ENCODE assay signal across 8 cellular contexts in the genomic region with DNA sequence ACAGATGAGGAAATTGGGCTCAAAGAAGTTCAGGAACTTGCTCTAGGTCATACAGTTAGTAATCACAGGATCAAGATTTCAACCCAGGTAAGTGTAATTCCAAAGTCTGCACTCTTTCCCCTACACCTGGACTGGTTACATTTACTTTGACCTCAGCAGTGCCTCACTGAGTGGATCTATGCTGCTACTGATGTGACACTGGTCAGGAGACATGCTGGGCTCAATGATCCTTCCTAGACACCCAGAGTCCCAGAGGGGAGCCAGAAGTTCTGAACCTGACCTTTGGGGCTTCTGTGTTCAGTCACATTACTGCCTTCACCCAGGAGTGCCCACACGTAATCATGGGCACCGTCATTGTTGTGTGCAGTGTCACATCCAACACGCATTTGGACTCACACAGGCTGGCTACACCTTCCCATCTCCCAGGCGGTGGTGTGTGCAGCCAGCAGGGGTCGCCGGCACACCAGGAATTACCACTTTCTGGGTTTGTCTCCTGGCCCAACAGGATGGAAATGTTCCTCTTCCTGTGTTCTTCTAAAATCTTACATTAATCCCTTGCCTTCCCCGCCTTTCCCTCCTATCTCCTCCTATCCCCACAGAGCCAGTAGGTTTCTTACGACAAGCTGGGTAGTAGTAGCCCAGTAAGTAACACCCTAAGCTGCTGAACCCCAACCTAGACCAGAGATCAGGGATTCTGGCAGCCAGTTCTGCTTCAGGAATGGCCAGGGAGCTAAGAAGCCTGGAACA. TPM values are rescaled to one million over a fixed set of nuclear protein-coding genes. Genes with fewer than 3 reads are reported as not detected.
DNase-seq lines count a peak whose midpoint lies in the region; ATAC-seq and TF ChIP-seq lines count a peak whose summit lies in the region.

No MANE protein-coding gene starts in this region.

- H3K4me3 ChIP-seq in GM12864 (ENCODE audit: low read depth, low read length) (no peak overlapping the region), fibroblast of pulmonary artery (replicated peaks; ENCODE audit: low read depth, low read length) (no peak overlapping the region), neutrophil (ENCODE audit: low read depth in 1 of 2, low read length in 1 of 2) (no peak overlapping the region)

- no peaks in the 10 kb centered on the region for H3K36me3 ChIP-seq in neutrophil

- H3K4me1 ChIP-seq in neutrophil (ENCODE audit: control insufficient read depth in 1 of 2, insufficient read depth in 1 of 2, low read depth in 1 of 2, low read length in 1 of 2): peaks cover 0 to 6% of the 10 kb centered on the region in 2 experiments

- H3K4me3 Mint-ChIP-seq in activated T-helper 1 cell treated with anti-CD3 and anti-CD28 coated beads, Interleukin-12 subunit alpha, Interleukin-12 subunit beta, Interleukin-2, Interleukin-4 antibody, amounts not matched to agents 30 ng/mL and 10 ng/mL and 1 ng/mL, durations not matched to agents 14 hours and 24 hours and 36 hours: no peak overlapping the region

- no peaks in the 10 kb centered on the region for H3K9me3 ChIP-seq in neutrophil

- intact Hi-C loops in activated T-helper 1 cell treated with anti-CD3 and anti-CD28 coated beads, Interleukin-12 subunit alpha, Interleukin-12 subunit beta, Interleukin-2, Interleukin-4 antibody, amounts not matched to agents 30 ng/mL and 10 ng/mL and 1 ng/mL, durations not matched to agents 14 hours and 24 hours and 36 hours (cut with micrococcal nuclease): loop anchor here (1.0 kb wide), 1 partner anchor 45 kb away; no protein-coding TSS in a partner anchor

- TF ChIP-seq CTCF in GM12864 (IDR thresholded peaks at IDR 0.05; ENCODE audit: low read depth, low read length, missing control alignments) (peak; percentile 97), fibroblast of pulmonary artery (IDR thresholded peaks at IDR 0.05; ENCODE audit: low read length, missing control alignments) (peak; percentile 96), neutrophil (IDR thresholded peaks at IDR 0.05) (peak; percentile 34)

- peaks cover 100% of the 10 kb centered on the region for H3K27me3 ChIP-seq in neutrophil

- ATAC-seq in GM19463 (IDR thresholded peaks at IDR 0.05; ENCODE audit: unreplicated experiment): no peak

- no peaks in the 10 kb centered on the region for H3K36me3 Mint-ChIP-seq in activated T-helper 1 cell treated with anti-CD3 and anti-CD28 coated beads, Interleukin-12 subunit alpha, Interleukin-12 subunit beta, Interleukin-2, Interleukin-4 antibody, amounts not matched to agents 30 ng/mL and 10 ng/mL and 1 ng/mL, durations not matched to agents 14 hours and 24 hours and 36 hours (ENCODE audit: low read depth)

- H3K27me3 Mint-ChIP-seq in activated T-helper 1 cell treated with anti-CD3 and anti-CD28 coated beads, Interleukin-12 subunit alpha, Interleukin-12 subunit beta, Interleukin-2, Interleukin-4 antibody, amounts not matched to agents 30 ng/mL and 10 ng/mL and 1 ng/mL, durations not matched to agents 14 hours and 24 hours and 36 hours (ENCODE audit: insufficient read depth): peaks cover 74% of the 10 kb centered on the region

- no peaks in the 10 kb centered on the region for H3K9me3 Mint-ChIP-seq in activated T-helper 1 cell treated with anti-CD3 and anti-CD28 coated beads, Interleukin-12 subunit alpha, Interleukin-12 subunit beta, Interleukin-2, Interleukin-4 antibody, amounts not matched to agents 30 ng/mL and 10 ng/mL and 1 ng/mL, durations not matched to agents 14 hours and 24 hours and 36 hours

- H3K4me1 Mint-ChIP-seq in activated T-helper 1 cell treated with anti-CD3 and anti-CD28 coated beads, Interleukin-12 subunit alpha, Interleukin-12 subunit beta, Interleukin-2, Interleukin-4 antibody, amounts not matched to agents 30 ng/mL and 10 ng/mL and 1 ng/mL, durations not matched to agents 14 hours and 24 hours and 36 hours (ENCODE audit: low read depth): peaks cover 12% of the 10 kb centered on the region

- H3K27ac ChIP-seq in neutrophil: no peak overlapping the region
- H3K27ac ChIP-seq in substantia nigra (ENCODE audit: low read depth, low read length, poor library complexity, severe bottlenecking): no peak overlapping the region

- DNase-seq in GM12864 (ENCODE audit: low read depth) (peak; percentile 12), HuH-7.5 (ENCODE audit: low spot score) (peak; percentile 76), RKO (ENCODE audit: low spot score) (peak; percentile 76), fibroblast of pulmonary artery (ENCODE audit: low read depth) (peak; percentile 79), substantia nigra (lab: John Stamatoyannopoulos, UW) (peak in 47 of 49 donors; percentile 22 to 86 (median 69))
- peak; percentile 42 for DNase-seq in activated T-helper 1 cell treated with anti-CD3 and anti-CD28 coated beads, Interleukin-12 subunit alpha, Interleukin-12 subunit beta, Interleukin-2, Interleukin-4 antibody, amounts not matched to agents 30 ng/mL and 10 ng/mL and 1 ng/mL, durations not matched to agents 14 hours and 24 hours and 36 hours (ENCODE audit: low spot score)

- no peak overlapping the region for H3K27ac Mint-ChIP-seq in activated T-helper 1 cell treated with anti-CD3 and anti-CD28 coated beads, Interleukin-12 subunit alpha, Interleukin-12 subunit beta, Interleukin-2, Interleukin-4 antibody, amounts not matched to agents 30 ng/mL and 10 ng/mL and 1 ng/mL, durations not matched to agents 14 hours and 24 hours and 36 hours

RNA-seq across cellular contexts. Expression of a gene that starts 25.6 kb away (rescaled TPM):
- 17.4 and 19.2 TPM in 2 replicates for total RNA-seq in activated T-helper 1 cell treated with anti-CD3 and anti-CD28 coated beads, Interleukin-12 subunit alpha, Interleukin-12 subunit beta, Interleukin-2, Interleukin-4 antibody, amounts not matched to agents 30 ng/mL and 10 ng/mL and 1 ng/mL, durations not matched to agents 14 hours and 24 hours and 36 hours

RNA-seq across cellular contexts. Expression of a gene that starts 25.8 kb away (rescaled TPM):
- 363 and 383 TPM in 2 replicates for total RNA-seq in activated T-helper 1 cell treated with anti-CD3 and anti-CD28 coated beads, Interleukin-12 subunit alpha, Interleukin-12 subunit beta, Interleukin-2, Interleukin-4 antibody, amounts not matched to agents 30 ng/mL and 10 ng/mL and 1 ng/mL, durations not matched to agents 14 hours and 24 hours and 36 hours

RNA-seq across cellular contexts. Expression of a gene that starts 50.1 kb away (rescaled TPM):
- total RNA-seq in activated T-helper 1 cell treated with anti-CD3 and anti-CD28 coated beads, Interleukin-12 subunit alpha, Interleukin-12 subunit beta, Interleukin-2, Interleukin-4 antibody, amounts not matched to agents 30 ng/mL and 10 ng/mL and 1 ng/mL, durations not matched to agents 14 hours and 24 hours and 36 hours: not detected in 2 replicates

Comparison
In these comparisons a context has a peak if more than half of its experiments do, and no peak if none do; other contexts are left out.
1. DNase-seq: peak in every context shown above with its lines; median percentile 79 in fibroblast of pulmonary artery; 76 in HuH-7.5; 76 in RKO; 69 in substantia nigra; 42 in activated T-helper 1 cell treated with anti-CD3 and anti-CD28 coated beads, Interleukin-12 subunit alpha, Interleukin-12 subunit beta, Interleukin-2, Interleukin-4 antibody, amounts not matched to agents 30 ng/mL and 10 ng/mL and 1 ng/mL, durations not matched to agents 14 hours and 24 hours and 36 hours; 12 in GM12864.
2. CTCF ChIP-seq: peak in every context shown above with its lines; median percentile 97 in GM12864; 96 in fibroblast of pulmonary artery; 34 in neutrophil.